10 cellular contexts compared by ENCODE assay signal in genomic region chrX:103149652-103150051, GRCh38. TPM values are rescaled to one million over a fixed set of nuclear protein-coding genes. Genes with fewer than 3 reads are reported as not detected.
"Had no signal": no experiment of that assay in that cellular context is flagged by ENCODE, and none has a peak within 500 bp of the region (broad histone marks: within the 10 kb centered on the region; RNA-seq: fewer than 3 reads in every experiment).

No MANE protein-coding gene starts in this region.

- H3K4me3 Mint-ChIP-seq: GM23338, H9, HFFc6 had no signal

- FAIRE-seq: H54 had no signal

- H3K9ac ChIP-seq: GM23248 had no signal

- H3K9me3 ChIP-seq: HAP-1 had no signal

- H3K27ac Mint-ChIP-seq: GM23338, H9, HFFc6 had no signal

- H3K4me2 ChIP-seq: GM23338 had no signal

- ATAC-seq: GM23338, HCT116 had no signal

- H3K27ac ChIP-seq: GM23248 had no signal

- H3K4me3 ChIP-seq: GM23248, GM23338, HAP-1 had no signal

- H3K4me1 ChIP-seq: HAP-1 had no signal

- DNase-seq: GM23248, GOT3, H7, H9, HCEC 1CT, HFFc6 had no signal

- H3K36me3 ChIP-seq: HAP-1 had no signal

- H2AFZ ChIP-seq: GM23248, GM23338 had no signal

- H3K9me3 Mint-ChIP-seq: GM23338, HFFc6 had no signal

RNA-seq across cellular contexts. Expression of gene NXF3, which starts 56.7 kb away (rescaled TPM):
- total RNA-seq: GM23338, H7, H9 had no signal
- polyA plus RNA-seq: GM23338 had no signal
